Comparison of ENCODE assay signal across 1 cellular context in the genomic region with DNA sequence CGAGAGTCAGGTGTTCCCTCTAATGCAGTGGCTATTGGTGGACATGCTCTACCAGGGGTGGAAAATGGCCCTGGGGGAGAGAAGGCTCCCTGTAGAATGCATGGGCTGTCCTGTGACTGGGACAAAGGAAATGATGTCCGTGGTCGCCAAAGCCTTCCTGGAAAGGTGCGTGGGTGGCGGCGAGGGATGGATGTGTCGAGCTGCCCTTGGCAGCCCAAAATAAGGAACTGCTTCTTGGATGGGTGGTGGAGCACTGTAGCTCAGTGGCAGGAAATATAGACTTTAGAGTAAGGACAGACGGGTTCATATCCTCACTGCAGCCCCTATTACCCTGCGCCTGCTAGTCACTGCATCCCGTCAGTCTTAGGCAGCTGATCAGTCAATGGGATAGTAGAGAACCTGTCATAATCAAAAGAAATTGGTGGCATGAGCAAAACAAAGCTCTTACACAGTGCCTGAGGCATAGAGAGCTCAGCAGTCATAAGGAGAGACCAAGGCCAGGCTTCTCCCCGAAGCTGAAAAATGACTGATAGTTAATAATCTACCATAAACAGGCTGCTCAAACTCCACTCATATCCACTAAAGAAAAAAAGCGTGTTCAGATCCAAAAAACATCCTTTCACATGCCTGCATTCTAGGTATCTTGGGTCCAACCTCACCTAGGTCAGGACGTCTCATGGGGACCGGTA.
TF ChIP-seq lines count a peak whose summit lies in the region.

No MANE protein-coding gene starts in this region.

TF ChIP-seq in IMR-90, 13 proteins besides CTCF, POLR2A, EP300 and RAD21 (continued from another document):
- TF ChIP-seq, protein P1, sequence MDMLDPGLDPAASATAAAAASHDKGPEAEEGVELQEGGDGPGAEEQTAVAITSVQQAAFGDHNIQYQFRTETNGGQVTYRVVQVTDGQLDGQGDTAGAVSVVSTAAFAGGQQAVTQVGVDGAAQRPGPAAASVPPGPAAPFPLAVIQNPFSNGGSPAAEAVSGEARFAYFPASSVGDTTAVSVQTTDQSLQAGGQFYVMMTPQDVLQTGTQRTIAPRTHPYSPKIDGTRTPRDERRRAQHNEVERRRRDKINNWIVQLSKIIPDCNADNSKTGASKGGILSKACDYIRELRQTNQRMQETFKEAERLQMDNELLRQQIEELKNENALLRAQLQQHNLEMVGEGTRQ (IDR thresholded peaks at IDR 0.05; ENCODE audit: low read depth, low read length): no peak
